Comparison of ENCODE assay signal across 10 cellular contexts in genomic region chr11:83191986-83192385, GRCh38. TPM values are rescaled to one million over a fixed set of nuclear protein-coding genes. Genes with fewer than 3 reads are reported as not detected.
DNase-seq lines count a peak whose midpoint lies in the region; ATAC-seq and TF ChIP-seq lines count a peak whose summit lies in the region.
"Had no signal": no experiment of that assay in that cellular context is flagged by ENCODE, and none has a peak within 500 bp of the region (broad histone marks: within the 10 kb centered on the region; RNA-seq: fewer than 3 reads in every experiment).

No MANE protein-coding gene starts in this region.

- no peak for TF ChIP-seq POLR2A in Peyer's patch (IDR thresholded peaks at IDR 0.05)

- H4K20me1 ChIP-seq in OCI-LY7 (ENCODE audit: insufficient read depth, low read length) (no peaks in the 10 kb centered on the region), osteoblast (ENCODE audit: insufficient read depth, low read length) (no peaks in the 10 kb centered on the region)

- POLR2A ChIA-PET in OCI-LY7 (lab: Charles Lee): interaction anchor here (1.3 kb wide), 1 partner anchor 11 kb away, joined by 3 read pairs; no protein-coding TSS in a partner anchor

- whole genome bisulfite sequencing in ectodermal cell, 2 experiments: 96% methylated on average over 11 of the region's 11 CpGs

- H3K4me1 ChIP-seq in OCI-LY7 (ENCODE audit: insufficient read depth, low read length, poor library complexity, severe bottlenecking) (peaks cover 18% of the 10 kb centered on the region), ectodermal cell (ENCODE audit: control insufficient read depth, insufficient read depth, low read length) (peaks cover 6% of the 10 kb centered on the region), osteoblast (ENCODE audit: insufficient read depth, low read length) (peaks cover 31% of the 10 kb centered on the region), Peyer's patch (peaks cover 0 to 23% (median 6%) of the 10 kb centered on the region in 4 donors)

- BruUV-seq in OCI-LY7 (replicated peaks; lab: Mats Ljungman, UMichigan): no TSS peak

- H2AFZ ChIP-seq in OCI-LY7 (ENCODE audit: low read length): no peak overlapping the region
- H2AFZ ChIP-seq in osteoblast (ENCODE audit: low read length): no peak overlapping the region

- no peaks in the 10 kb centered on the region for H3K9me3 ChIP-seq in OCI-LY7 (ENCODE audit: low read length)
- no peaks in the 10 kb centered on the region for H3K9me3 ChIP-seq in ectodermal cell (ENCODE audit: control insufficient read depth, low read length)
- no peaks in the 10 kb centered on the region for H3K9me3 ChIP-seq in osteoblast (ENCODE audit: low read depth, low read length)
- no peaks in the 10 kb centered on the region for H3K9me3 ChIP-seq in Peyer's patch

- CTCF ChIA-PET in OCI-LY7 (lab: Charles Lee; ENCODE audit: unreplicated experiment): no interaction called here

- TF ChIP-seq CTCF in OCI-LY7 (conservative IDR thresholded peaks at IDR 0.05; ENCODE audit: low read length): no peak
- TF ChIP-seq CTCF in osteoblast (IDR thresholded peaks at IDR 0.05; ENCODE audit: extremely low read depth, low read depth, low read length): no peak
- TF ChIP-seq CTCF in Peyer's patch (IDR thresholded peaks at IDR 0.05): no peak

- peaks cover 16% of the 10 kb centered on the region for H3K27me3 ChIP-seq in ectodermal cell (ENCODE audit: control insufficient read depth, insufficient read depth, low read length, poor library complexity, severe bottlenecking)
- H3K27me3 ChIP-seq in osteoblast (ENCODE audit: insufficient read depth, low read length): no peaks in the 10 kb centered on the region
- no peaks in the 10 kb centered on the region for H3K27me3 ChIP-seq in Peyer's patch

- H3K9me2 ChIP-seq in OCI-LY7 (ENCODE audit: insufficient read depth, low read length): no peaks in the 10 kb centered on the region

- intact Hi-C loops in OCI-LY7 (cut with micrococcal nuclease; ENCODE audit: unreplicated experiment): loop anchor here (5.0 to 10.0 kb wide), 2 partner anchors 105 to 287 kb away; partner anchors contain the start of genes DDIAS and PRCP

- DNase-seq in CMK (ENCODE audit: low read depth) (peak; percentile 36), OCI-LY7 (ENCODE audit: low spot score) (no peak), osteoblast (ENCODE audit: insufficient read length, low spot score, missing footprints) (no peak), Peyer's patch (no peak), epidermal melanocyte (ENCODE audit: insufficient read length, low spot score) (no peak)
- no peak for DNase-seq in stimulated activated CD4-positive, alpha-beta T cell treated with anti-CD3 and anti-CD28 coated beads, Interleukin-2, amount 100 ng/mL, for 24 hours
- DNase-seq: activated CD4-positive, CD25-positive, alpha-beta regulatory T cell; mesendoderm had no signal

- no peak for ATAC-seq in HG03342 (IDR thresholded peaks at IDR 0.05; ENCODE audit: unreplicated experiment)

- H3K36me3 ChIP-seq in OCI-LY7 (ENCODE audit: insufficient read depth, low read length) (peaks cover 41% of the 10 kb centered on the region), ectodermal cell (ENCODE audit: control insufficient read depth, insufficient read depth, low read length) (peaks cover 5% of the 10 kb centered on the region), osteoblast (ENCODE audit: insufficient read depth, low read length) (peaks cover 34% of the 10 kb centered on the region), Peyer's patch (peaks cover 0 to 37% (median 0%) of the 10 kb centered on the region in 3 donors)

- H3K79me2 ChIP-seq in OCI-LY7 (ENCODE audit: insufficient read depth, low read depth, low read length): peaks cover 15% of the 10 kb centered on the region; the same call in 1 of the 2 replicates
- H3K79me2 ChIP-seq in osteoblast (ENCODE audit: insufficient read depth, low read length): peaks cover 42% of the 10 kb centered on the region

- no peak overlapping the region for H3K27ac ChIP-seq in OCI-LY7 (ENCODE audit: low read depth, low read length, poor library complexity, severe bottlenecking)
- no peak overlapping the region for H3K27ac ChIP-seq in ectodermal cell (ENCODE audit: insufficient read depth, low read depth, low read length, poor library complexity, severe bottlenecking)
- H3K27ac ChIP-seq in osteoblast (ENCODE audit: low read depth, low read length): peak overlapping the region; percentile 96
- no peak overlapping the region for H3K27ac ChIP-seq in Peyer's patch

- peak overlapping the region; percentile 92 for H3K4me2 ChIP-seq in OCI-LY7 (ENCODE audit: low read length)
- H3K4me2 ChIP-seq in osteoblast (ENCODE audit: insufficient read depth, low read length): peak overlapping the region; percentile 98

- H3K4me3 ChIP-seq in OCI-LY7 (ENCODE audit: low read depth, low read length, poor library complexity, severe bottlenecking): peak overlapping the region; percentile 80
- peak overlapping the region; percentile 73 for H3K4me3 ChIP-seq in ectodermal cell (ENCODE audit: insufficient read depth, low read depth, low read length)
- H3K4me3 ChIP-seq in osteoblast (ENCODE audit: insufficient read depth, low read length): peak overlapping the region; percentile 84
- peak overlapping the region in 1 of 4 donors; percentile 86 for H3K4me3 ChIP-seq in Peyer's patch

RNA-seq across cellular contexts. Expression of gene ANKRD42, which starts 1.5 kb away (rescaled TPM):
- total RNA-seq in OCI-LY7 (2014; rRNA removed; shearing (Covaris generic)): 1.1 and 2.2 TPM in 2 replicates
- total RNA-seq in OCI-LY7 (2022) (2.5 and 3.3 TPM in 2 replicates), osteoblast (10.3 and 10.5 TPM in 2 replicates), Peyer's patch (10 to 100 TPM in 2 of 4 donors, 1 to 10 TPM in 2; 3.6 to 27.2 (median 9.8) TPM)
- 6.1 TPM for polyA plus RNA-seq in ectodermal cell (2013, experiment 1 of 4)
- 6.5 TPM for polyA plus RNA-seq in ectodermal cell (2013, experiment 2 of 4)
- 4.1 TPM for polyA plus RNA-seq in ectodermal cell (2013, experiment 3 of 4)
- polyA plus RNA-seq in ectodermal cell (2013, experiment 4 of 4): 5.5 TPM

RNA-seq across cellular contexts. Expression of gene PCF11, which starts 35.1 kb away (rescaled TPM):
- total RNA-seq in OCI-LY7 (2014; rRNA removed; shearing (Covaris generic)): 80.1 and 89.9 TPM in 2 replicates
- total RNA-seq in OCI-LY7 (2022): 98.8 and 117 TPM in 2 replicates
- 70.8 TPM for polyA plus RNA-seq in ectodermal cell (2013, experiment 1 of 4)
- 64.8 TPM for polyA plus RNA-seq in ectodermal cell (2013, experiment 2 of 4)
- polyA plus RNA-seq in ectodermal cell (2013, experiment 3 of 4): 50.8 TPM
- 57.3 TPM for polyA plus RNA-seq in ectodermal cell (2013, experiment 4 of 4)
- total RNA-seq in osteoblast: 38.4 and 43.0 TPM in 2 replicates
- total RNA-seq in Peyer's patch: 100 to 1,000 TPM in 1 of 4 donors, 10 to 100 TPM in 3; 53.1 to 153 (median 75.3) TPM
